ENCODE assay signal across 8 cellular contexts in genomic region chrX:153400146-153401132, GRCh38.
A peak's percentile ranks its signal among the peaks of the same experiment; 100 is the strongest.
DNase-seq lines count a peak whose midpoint lies in the region; ATAC-seq lines count a peak whose summit lies in the region.

No MANE protein-coding gene starts in this region.

- ATAC-seq in HG02610 (IDR thresholded peaks at IDR 0.05; ENCODE audit: unreplicated experiment), result no peak

- peak; percentile 30 to 47 for DNase-seq in activated CD4-positive, alpha-beta T cell treated with anti-CD3 and anti-CD28 coated beads for 24 hours (ENCODE audit: low read depth in 2 of 2)
- no peak for DNase-seq in activated CD4-positive, alpha-beta T cell treated with anti-CD3 and anti-CD28 coated beads for 1 hour
- DNase-seq in NCI-H526 (lab: John Stamatoyannopoulos, UW), result peak; percentile 20 to 61
- DNase-seq in activated CD8-positive, alpha-beta memory T cell treated with anti-CD3 and anti-CD28 coated beads, Interleukin-2, amount 50 U/mL, for 48 hours, result peak; percentile 82
- peak; percentile 75 for DNase-seq in germinal center (ENCODE audit: low spot score)
- peak; percentile 53 to 69 for DNase-seq in stimulated activated CD4-positive, alpha-beta T cell treated with anti-CD3 and anti-CD28 coated beads, Interleukin-2, amount 100 ng/mL, for 24 hours
- no peak for DNase-seq in anterior cingulate cortex (lab: John Stamatoyannopoulos, UW)

Comparison
In these comparisons a context has a peak if more than half of its experiments do, and no peak if none do; other contexts are left out.
1. DNase-seq: peak in activated CD4-positive, alpha-beta T cell treated with anti-CD3 and anti-CD28 coated beads for 24 hours (2 of 2), NCI-H526 (2 of 2), activated CD8-positive, alpha-beta memory T cell treated with anti-CD3 and anti-CD28 coated beads, Interleukin-2, amount 50 U/mL, for 48 hours (single experiment), germinal center (single experiment) and stimulated activated CD4-positive, alpha-beta T cell treated with anti-CD3 and anti-CD28 coated beads, Interleukin-2, amount 100 ng/mL, for 24 hours (2 of 2); none in activated CD4-positive, alpha-beta T cell treated with anti-CD3 and anti-CD28 coated beads for 1 hour (single experiment) and anterior cingulate cortex (0 of 58).